In genomic region chr22:28679611-28680287, GRCh38 we compare ENCODE assay signal across 9 cellular contexts. TPM values are rescaled to one million over a fixed set of nuclear protein-coding genes. Genes with fewer than 3 reads are reported as not detected.
DNase-seq lines count a peak whose midpoint lies in the region; ATAC-seq and TF ChIP-seq lines count a peak whose summit lies in the region.
"Not testable (repeated sequence)": the region's sequence is repeated elsewhere in the genome, so short reads cannot be mapped to it uniquely, and the experiment has no call there.
"Had no signal": no experiment of that assay in that cellular context is flagged by ENCODE, and none has a peak within 500 bp of the region (broad histone marks: within the 10 kb centered on the region; RNA-seq: fewer than 3 reads in every experiment).

Gene TTC28, minus strand, starts transcription at chr22:28679840. Its CDS starts 117 bp downstream, at chr22:28679723.

- not testable (repeated sequence) for H3K36me3 ChIP-seq in HUES64 (ENCODE audit: insufficient read depth, low read length); hepatocyte (replicated peaks; ENCODE audit: insufficient read depth, low read depth)

- not testable (repeated sequence) for H3K36me3 Mint-ChIP-seq in nephron (ENCODE audit: low read depth)

- H3K27me3 ChIP-seq in HUES64 (ENCODE audit: insufficient read depth, low read length); hepatocyte: not testable (repeated sequence)

- H3K4me3 ChIP-seq in HUES64 (ENCODE audit: low read length) (peak within 1 kb of the TSS; percentile 72), coronary artery (peak within 1 kb of the TSS; percentile 92), hepatocyte (peak within 1 kb of the TSS; percentile 88)

- H3K9me3 Mint-ChIP-seq in nephron; stimulated activated naive CD8-positive, alpha-beta T cell treated with anti-CD3 and anti-CD28 coated beads, Interleukin-15, amount 100 ng/mL, for 72 hours: not testable (repeated sequence)

- H3K9me2 ChIP-seq in hepatocyte (replicated peaks; ENCODE audit: insufficient read depth), result not testable (repeated sequence)

- H3K27ac ChIP-seq in HUES64 (ENCODE audit: low read depth, low read length), result not testable (repeated sequence)
- H3K27ac ChIP-seq in coronary artery (peak within 1 kb of the TSS; percentile 13 to 68), hepatocyte (peak within 1 kb of the TSS; percentile 88)

- DNase-seq in COLO829 (ENCODE audit: low spot score) (peak; percentile 15), NCI-H748 treated with DMSO at 0.1 percent for 48 hours (lab: John Stamatoyannopoulos, UW) (peak; percentile 4), coronary artery (ENCODE audit: low spot score) (peak; percentile 76), hepatocyte (ENCODE audit: low spot score) (peak; percentile 93)
- DNase-seq in activated CD8-positive, alpha-beta memory T cell treated with anti-CD3 and anti-CD28 coated beads for 48 hours (ENCODE audit: low read depth in 2 of 3, low spot score in 2 of 3), result peak in 2 of 3 experiments; percentile 10 to 12
- peak; percentile 31 to 33 for DNase-seq in stimulated activated naive CD8-positive, alpha-beta T cell treated with anti-CD3 and anti-CD28 coated beads, Interleukin-15, amount 100 ng/mL, for 72 hours

- peak within 1 kb of the TSS; percentile 91 for H3K4me2 ChIP-seq in hepatocyte

- not testable (repeated sequence) for TF ChIP-seq CTCF in coronary artery (IDR thresholded peaks at IDR 0.05); hepatocyte (IDR thresholded peaks at IDR 0.05; ENCODE audit: poor library complexity); nephron (IDR thresholded peaks at IDR 0.05; ENCODE audit: unreplicated experiment in 3 of 3)

- WGBS in HUES64, result under 1% methylated on average over 101 of the region's 101 CpGs
- WGBS in hepatocyte (ENCODE audit: low lambda C conversion rate, missing lambda C conversion rate), result 8% methylated on average over 45 of the region's 101 CpGs

- H3K9me3 ChIP-seq in HUES64 (ENCODE audit: insufficient read depth, low read depth, low read length); hepatocyte (ENCODE audit: low read depth): not testable (repeated sequence)

- H3K4me3 Mint-ChIP-seq in nephron, result peak within 1 kb of the TSS; percentile 94
- peak within 1 kb of the TSS; percentile 92 to 96 for H3K4me3 Mint-ChIP-seq in stimulated activated naive CD8-positive, alpha-beta T cell treated with anti-CD3 and anti-CD28 coated beads, Interleukin-15, amount 100 ng/mL, for 72 hours

- H2AFZ ChIP-seq in hepatocyte, result peak within 1 kb of the TSS; percentile 99

- peaks cover 32% of the 10 kb centered on the region for H3K79me2 ChIP-seq in hepatocyte

- H3K4me1 ChIP-seq in HUES64 (ENCODE audit: insufficient read depth, low read length); hepatocyte (ENCODE audit: insufficient read depth): not testable (repeated sequence)

- H3K27ac Mint-ChIP-seq in nephron, result peak within 1 kb of the TSS; percentile 83 to 97 (median 85)
- peak within 1 kb of the TSS in 1 of 2 donors; percentile 87 for H3K27ac Mint-ChIP-seq in stimulated activated naive CD8-positive, alpha-beta T cell treated with anti-CD3 and anti-CD28 coated beads, Interleukin-15, amount 100 ng/mL, for 72 hours

- H3K27me3 Mint-ChIP-seq in nephron (ENCODE audit: low read depth), result not testable (repeated sequence)
- peaks cover 78% of the 10 kb centered on the region for H3K27me3 Mint-ChIP-seq in stimulated activated naive CD8-positive, alpha-beta T cell treated with anti-CD3 and anti-CD28 coated beads, Interleukin-15, amount 100 ng/mL, for 72 hours

- not testable (repeated sequence) for H4K20me1 ChIP-seq in hepatocyte (ENCODE audit: insufficient read depth, poor library complexity, severe bottlenecking)

- H3K9ac ChIP-seq in HUES64 (ENCODE audit: low read depth, low read length), result peak within 1 kb of the TSS; percentile 68

- not testable (repeated sequence) for ATAC-seq in stimulated activated naive CD8-positive, alpha-beta T cell treated with anti-CD3 and anti-CD28 coated beads, Interleukin-15, amount 100 ng/mL, for 72 hours

- H3K4me1 Mint-ChIP-seq in nephron, result peaks cover 11% of the 10 kb centered on the region
- peaks cover 23% of the 10 kb centered on the region for H3K4me1 Mint-ChIP-seq in stimulated activated naive CD8-positive, alpha-beta T cell treated with anti-CD3 and anti-CD28 coated beads, Interleukin-15, amount 100 ng/mL, for 72 hours

RNA-seq across cellular contexts. Expression of gene TTC28, which starts in this region (rescaled TPM):
- polyA plus RNA-seq in HUES64 (2013, experiment 1 of 2), result 6.7 TPM
- polyA plus RNA-seq in HUES64 (2013, experiment 2 of 2), result 10.7 TPM
- 30.4 and 45.7 TPM in 2 replicates for total RNA-seq in hepatocyte
- 13.9 and 14.7 TPM in 2 replicates for polyA plus RNA-seq in hepatocyte
- total RNA-seq: MCF 10A had no signal

Comparison
In these comparisons a context has a peak if more than half of its experiments do, and no peak if none do; other contexts are left out.
1. DNase-seq: peak in every context shown above with its lines; median percentile 93 in hepatocyte; 76 in coronary artery; 32 in stimulated activated naive CD8-positive, alpha-beta T cell treated with anti-CD3 and anti-CD28 coated beads, Interleukin-15, amount 100 ng/mL, for 72 hours; 15 in COLO829; 11 in activated CD8-positive, alpha-beta memory T cell treated with anti-CD3 and anti-CD28 coated beads for 48 hours; 4 in NCI-H748 treated with DMSO at 0.1 percent for 48 hours.